ENCODE assay signal across 16 cellular contexts in the genomic region with DNA sequence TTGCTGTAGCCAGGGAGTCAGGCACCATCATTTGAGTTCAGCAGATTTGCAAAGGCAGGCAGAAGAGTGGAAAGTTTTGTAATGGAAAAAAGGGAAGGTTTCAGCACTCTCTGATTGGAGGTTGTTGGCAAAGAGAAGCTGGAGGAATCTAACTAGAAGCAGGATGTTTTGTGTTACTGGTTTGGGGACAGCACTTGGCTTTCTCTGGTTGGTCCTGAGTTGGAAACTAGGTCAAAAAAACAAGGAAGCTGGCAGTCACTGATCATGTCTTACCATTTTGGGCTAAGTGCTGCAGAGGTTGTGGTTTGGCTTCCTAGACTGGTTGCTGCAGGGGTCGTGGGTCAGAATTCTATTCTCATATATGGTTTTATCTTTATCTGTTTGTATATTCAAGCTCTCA.
DNase-seq lines count a peak whose midpoint lies in the region; ATAC-seq and TF ChIP-seq lines count a peak whose summit lies in the region.
"Had no signal": no experiment of that assay in that cellular context is flagged by ENCODE, and none has a peak within 500 bp of the region (broad histone marks: within the 10 kb centered on the region; RNA-seq: fewer than 3 reads in every experiment).

No MANE protein-coding gene starts in this region.

- no peaks in the 10 kb centered on the region for H3K27me3 ChIP-seq in GM23248 (replicated peaks; ENCODE audit: insufficient read depth)
- no peaks in the 10 kb centered on the region for H3K27me3 ChIP-seq in right cardiac atrium (ENCODE audit: control insufficient read depth, insufficient read depth)
- H3K27me3 ChIP-seq: gastrocnemius medialis had no signal

- WGBS in GM23248 (ENCODE audit: low coverage in 1 of 2, low lambda C conversion rate in 2 of 2, missing lambda C conversion rate in 2 of 2), 2 experiments: 0% methylated on average over 1 of the region's 1 CpG
- WGBS in right cardiac atrium: 22% methylated on average over 1 of the region's 1 CpG

- no peaks in the 10 kb centered on the region for H4K20me1 ChIP-seq in GM23248 (ENCODE audit: insufficient read depth)

- no peaks in the 10 kb centered on the region for H3K9me2 ChIP-seq in GM23248 (ENCODE audit: insufficient read depth)

- H3K27me3 Mint-ChIP-seq in stimulated activated naive CD8-positive, alpha-beta T cell treated with anti-CD3 and anti-CD28 coated beads, Interleukin-15, amount 100 ng/mL, for 72 hours: peaks cover 6% of the 10 kb centered on the region

- TF ChIP-seq POLR2A in GM18505 (IDR thresholded peaks at IDR 0.05; ENCODE audit: borderline replicate concordance, extremely low read depth, insufficient read depth, insufficient read length): no peak

- H3K9me3 Mint-ChIP-seq in stimulated activated naive CD8-positive, alpha-beta T cell treated with anti-CD3 and anti-CD28 coated beads, Interleukin-15, amount 100 ng/mL, for 72 hours: no peaks in the 10 kb centered on the region
- H3K9me3 Mint-ChIP-seq: activated T-helper 2 cell treated with anti-CD3 and anti-CD28 coated beads, Interferon-gamma antibody, Interleukin-2, Interleukin-4, amounts not matched to agents 10 μg/mL and 5 μg/mL and 100 μg/mL, durations not matched to agents 14 hours and 24 hours and 36 hours; CD8-positive, alpha-beta memory T cell; T-cell had no signal

- H3K4me1 ChIP-seq in GM23248 (ENCODE audit: insufficient read depth): no peaks in the 10 kb centered on the region; the same call in 1 of the 2 replicates
- no peaks in the 10 kb centered on the region for H3K4me1 ChIP-seq in right cardiac atrium (ENCODE audit: control insufficient read depth, insufficient read depth, low read length)
- H3K4me1 ChIP-seq: gastrocnemius medialis had no signal

- H3K27ac ChIP-seq in GM23248 (no peak overlapping the region), right cardiac atrium (ENCODE audit: low read length) (no peak overlapping the region)
- H3K27ac ChIP-seq: gastrocnemius medialis had no signal

- H3K4me3 ChIP-seq in GM23248 (no peak overlapping the region), right cardiac atrium (ENCODE audit: low read length) (no peak overlapping the region)
- H3K4me3 ChIP-seq: gastrocnemius medialis had no signal

- H3K9me3 ChIP-seq in GM23248 (ENCODE audit: low read depth) (no peaks in the 10 kb centered on the region), right cardiac atrium (ENCODE audit: control insufficient read depth, low read length) (no peaks in the 10 kb centered on the region)
- H3K9me3 ChIP-seq: gastrocnemius medialis had no signal

- ATAC-seq in right cardiac atrium: peak; percentile 63 to 88
- no peak for ATAC-seq in GM18505 (IDR thresholded peaks at IDR 0.05; ENCODE audit: unreplicated experiment)
- ATAC-seq in GM18909 (IDR thresholded peaks at IDR 0.05; ENCODE audit: poor library complexity, unreplicated experiment): no peak
- ATAC-seq in stimulated activated naive CD8-positive, alpha-beta T cell treated with anti-CD3 and anti-CD28 coated beads, Interleukin-15, amount 100 ng/mL, for 72 hours: no peak
- ATAC-seq: gastrocnemius medialis, left colon, T-cell had no signal

- in situ Hi-C loops in GM23248 (cut with MboI): no loop called here

- no peak overlapping the region for H2AFZ ChIP-seq in GM23248

- no peaks in the 10 kb centered on the region for H3K79me2 ChIP-seq in GM23248 (ENCODE audit: insufficient read depth)

- H3K27ac Mint-ChIP-seq in stimulated activated naive CD8-positive, alpha-beta T cell treated with anti-CD3 and anti-CD28 coated beads, Interleukin-15, amount 100 ng/mL, for 72 hours: no peak overlapping the region
- H3K27ac Mint-ChIP-seq: activated T-helper 2 cell treated with anti-CD3 and anti-CD28 coated beads, Interferon-gamma antibody, Interleukin-2, Interleukin-4, amounts not matched to agents 10 μg/mL and 5 μg/mL and 100 μg/mL, durations not matched to agents 14 hours and 24 hours and 36 hours; T-cell had no signal

- no peak overlapping the region for H3K9ac ChIP-seq in GM23248

- peak; percentile 16 for DNase-seq in GM23248
- DNase-seq in brain pericyte (ENCODE audit: low read depth, low spot score): peak; percentile 18
- no peak for DNase-seq in right cardiac atrium
- DNase-seq in stromal cell of bone marrow (ENCODE audit: low read depth): peak; percentile 72
- no peak for DNase-seq in stimulated activated naive CD8-positive, alpha-beta T cell treated with anti-CD3 and anti-CD28 coated beads, Interleukin-15, amount 100 ng/mL, for 72 hours
- DNase-seq in activated T-cell treated with anti-CD3 and anti-CD28 coated beads, Interleukin-2, amount 50 U/mL, for 48 hours: no peak
- DNase-seq: activated CD4-positive, alpha-beta T cell treated with anti-CD3 and anti-CD28 coated beads for 4 hours; CD8-positive, alpha-beta memory T cell; cerebellar nuclear complex; gastrocnemius medialis; left colon; NCI-H226; T-cell had no signal

- no peak overlapping the region for H3K4me2 ChIP-seq in GM23248 (ENCODE audit: unreplicated experiment)

- H3K4me1 Mint-ChIP-seq in stimulated activated naive CD8-positive, alpha-beta T cell treated with anti-CD3 and anti-CD28 coated beads, Interleukin-15, amount 100 ng/mL, for 72 hours: peaks cover 9% of the 10 kb centered on the region
- H3K4me1 Mint-ChIP-seq: CD8-positive, alpha-beta memory T cell; T-cell had no signal

- no peak overlapping the region for H3K4me3 Mint-ChIP-seq in stimulated activated naive CD8-positive, alpha-beta T cell treated with anti-CD3 and anti-CD28 coated beads, Interleukin-15, amount 100 ng/mL, for 72 hours
- H3K4me3 Mint-ChIP-seq: T-cell had no signal

- intact Hi-C loops in right cardiac atrium (cut with DNase I): no loop called here

- no peaks in the 10 kb centered on the region for H3K36me3 ChIP-seq in GM23248 (ENCODE audit: low read depth)
- H3K36me3 ChIP-seq: gastrocnemius medialis had no signal

- no peaks in the 10 kb centered on the region for H3F3A ChIP-seq in GM23248 (ENCODE audit: insufficient read depth)

Comparison
In these comparisons a context has a peak if more than half of its experiments do, and no peak if none do; other contexts are left out.
1. DNase-seq: peak in GM23248 (single experiment), brain pericyte (single experiment) and stromal cell of bone marrow (single experiment); none in right cardiac atrium (0 of 3), stimulated activated naive CD8-positive, alpha-beta T cell treated with anti-CD3 and anti-CD28 coated beads, Interleukin-15, amount 100 ng/mL, for 72 hours (0 of 2) and activated T-cell treated with anti-CD3 and anti-CD28 coated beads, Interleukin-2, amount 50 U/mL, for 48 hours (0 of 2).
2. ATAC-seq: peak in right cardiac atrium (2 of 2); none in GM18505 (single experiment), GM18909 (single experiment) and stimulated activated naive CD8-positive, alpha-beta T cell treated with anti-CD3 and anti-CD28 coated beads, Interleukin-15, amount 100 ng/mL, for 72 hours (single experiment).